ENCODE assay signal across 8 cellular contexts in the genomic region with DNA sequence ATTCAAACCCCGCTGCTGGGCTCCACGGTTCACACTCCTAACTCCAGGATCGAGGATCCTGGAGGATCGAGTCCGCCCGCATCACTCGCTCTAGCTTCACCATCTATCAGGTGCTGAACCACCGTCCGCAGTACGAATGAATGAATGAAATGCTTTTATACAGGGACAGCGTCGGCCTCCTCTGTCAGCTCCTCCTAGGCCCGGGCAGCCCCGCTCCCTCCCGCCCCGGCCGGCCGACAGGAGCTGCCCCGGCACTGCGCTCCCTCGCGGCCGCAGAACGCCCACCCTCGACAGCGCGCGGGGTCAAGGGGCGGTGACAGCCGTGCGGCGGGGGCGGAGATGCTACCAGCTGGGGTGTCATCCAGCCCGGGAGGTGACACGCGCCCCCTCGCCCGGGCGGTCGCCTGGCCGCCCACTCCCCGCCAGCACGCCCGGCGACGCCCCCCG. TPM values are rescaled to one million over a fixed set of nuclear protein-coding genes. Genes with fewer than 3 reads are reported as not detected.
DNase-seq lines count a peak whose midpoint lies in the region; ATAC-seq, FAIRE-seq and TF ChIP-seq lines count a peak whose summit lies in the region.

No MANE protein-coding gene starts in this region.

- peaks cover 16% of the 10 kb centered on the region for H3K79me2 ChIP-seq in HepG2 (ENCODE audit: insufficient read depth, low read length)

- peak overlapping the region; percentile 92 for H3K4me2 ChIP-seq in HepG2 (ENCODE audit: low read depth, low read length)

- in situ Hi-C loops in HepG2 (cut with HindIII; ENCODE audit: extremely low pct_ligation_motif_present, low pct_unique_long_range_greater_than_20kb) = no loop called here

- H3K36me3 Mint-ChIP-seq in activated B cell treated with CpG ODN at 0.5 μM for 24 hours (ENCODE audit: low read depth) = peaks cover 31% of the 10 kb centered on the region
- H3K36me3 Mint-ChIP-seq in chondrocyte (ENCODE audit: low read depth) = peaks cover 8% of the 10 kb centered on the region

- TF ChIP-seq POLR2A in HepG2 (IDR thresholded peaks at IDR 0.05; ENCODE audit: insufficient read depth in 1 of 2, low read depth in 2 of 2, low read length in 2 of 2) = no peak

- peak; percentile 84 for DNase-seq in GM10266 (ENCODE audit: extremely low spot score)
- DNase-seq in H4 (ENCODE audit: low spot score) = peak; percentile 20
- peak; percentile 8 for DNase-seq in LoVo (ENCODE audit: low spot score)
- no peak for DNase-seq in activated B cell treated with CpG ODN at 0.5 μM for 24 hours
- DNase-seq in chondrocyte (ENCODE audit: low spot score) = no peak
- DNase-seq in HepG2 (ENCODE audit: low spot score) = peak; percentile 53
- DNase-seq in stimulated activated CD4-positive, alpha-beta T cell treated with anti-CD3 and anti-CD28 coated beads, Interleukin-4, amount 100 ng/mL, for 48 hours (ENCODE audit: low read depth in 2 of 2) = peak; percentile 63 to 74
- DNase-seq in NCI-H2107 (lab: John Stamatoyannopoulos, UW) = no peak

- H3K27ac ChIP-seq in HepG2 (ENCODE audit: extremely low read length, insufficient read depth, low read length) = peak overlapping the region; percentile 71

- H3K27me3 Mint-ChIP-seq in activated B cell treated with CpG ODN at 0.5 μM for 24 hours (no peaks in the 10 kb centered on the region), chondrocyte (ENCODE audit: low read depth) (no peaks in the 10 kb centered on the region)

- CTCF ChIA-PET in activated B cell treated with CpG ODN at 0.5 μM for 24 hours (lab: Charles Lee) (interaction anchor here (1.5 to 3.2 kb wide), 5 partner anchors 12 to 184 kb away, joined by 3 to 22 read pairs (median 10); no protein-coding TSS in a partner anchor), HepG2 (lab: Yijun Ruan, JAX; ENCODE audit: low intra/inter-chr PET ratio, low total read pairs) (no interaction called here)

- no peak for TF ChIP-seq EP300 in HepG2 (IDR thresholded peaks at IDR 0.05; ENCODE audit: low read depth in 2 of 2, low read length in 2 of 2)
- no peak for TF ChIP-seq EP300 in HepG2 (CRISPR knock-in tag; IDR thresholded peaks at IDR 0.05; ENCODE audit: borderline replicate concordance)

- H3K4me3 Mint-ChIP-seq in activated B cell treated with CpG ODN at 0.5 μM for 24 hours (peak overlapping the region; percentile 93), chondrocyte (ENCODE audit: unreplicated experiment) (peak overlapping the region; percentile 75)

- H3K27ac Mint-ChIP-seq in activated B cell treated with CpG ODN at 0.5 μM for 24 hours = peak overlapping the region; percentile 96
- H3K27ac Mint-ChIP-seq in chondrocyte (ENCODE audit: unreplicated experiment) = peak overlapping the region; percentile 66

- H2AFZ ChIP-seq in HepG2 (ENCODE audit: low read length) = no peak overlapping the region

- peak overlapping the region; percentile 72 for H3K9ac ChIP-seq in HepG2 (ENCODE audit: insufficient read depth, low read depth, low read length)

- H4K20me1 ChIP-seq in HepG2 (ENCODE audit: insufficient read depth, low read length) = no peaks in the 10 kb centered on the region

- H3K9me3 Mint-ChIP-seq in activated B cell treated with CpG ODN at 0.5 μM for 24 hours (no peaks in the 10 kb centered on the region), chondrocyte (ENCODE audit: low read depth) (no peaks in the 10 kb centered on the region)

- 0% methylated on average over 10 of the region's 47 CpGs for WGBS in HepG2 (ENCODE audit: low lambda C conversion rate)

- no peak for TF ChIP-seq RAD21 in HepG2 (CRISPR knock-in tag; IDR thresholded peaks at IDR 0.05)

- H3K4me1 ChIP-seq in HepG2 (ENCODE audit: insufficient read depth, low read length) = peaks cover 38% of the 10 kb centered on the region

- FAIRE-seq in HepG2 (lab: Jason Lieb, UNC) = no peak

- H3K36me3 ChIP-seq in HepG2 (replicated peaks in 1 of 2; ENCODE audit: control insufficient read depth in 1 of 2, insufficient read depth in 2 of 2, low read length in 2 of 2) = peaks cover 2 to 12% of the 10 kb centered on the region in 2 experiments; a peak in 4 of 5 replicates

- H3K4me1 Mint-ChIP-seq in activated B cell treated with CpG ODN at 0.5 μM for 24 hours = peaks cover 44% of the 10 kb centered on the region
- peaks cover 25% of the 10 kb centered on the region for H3K4me1 Mint-ChIP-seq in chondrocyte (ENCODE audit: low read depth)

- intact Hi-C loops in activated B cell treated with CpG ODN at 0.5 μM for 24 hours (cut with micrococcal nuclease) (loop anchor here (1.0 to 5.0 kb wide), 2 partner anchors 9 to 38 kb away; no protein-coding TSS in a partner anchor), HepG2 (cut with micrococcal nuclease; ENCODE audit: unreplicated experiment) (no loop called here)

- no peaks in the 10 kb centered on the region for H3K9me3 ChIP-seq in HepG2 (ENCODE audit: low read length)

- peak overlapping the region; percentile 87 to 97 (median 94) for H3K4me3 ChIP-seq in HepG2 (replicated peaks in 1 of 3; ENCODE audit: insufficient read depth in 1 of 3, low read depth in 2 of 3, low read length in 3 of 3)

- ATAC-seq in activated B cell treated with CpG ODN at 0.5 μM for 24 hours (ENCODE audit: low read depth) (peak; percentile 65), HepG2 (peak; percentile 96)

- POLR2A ChIA-PET in activated B cell treated with CpG ODN at 0.5 μM for 24 hours (lab: Charles Lee) (interaction anchor here (0.5 to 4.7 kb wide), 24 partner anchors 11 to 450 kb away, joined by 3 to 282 read pairs (median 4); partner anchors contain the start of genes SPEN, SRARP and SZRD1), HepG2 (lab: Yijun Ruan, JAX) (interaction anchor here (1.0 to 2.1 kb wide), 9 partner anchors 9 to 293 kb away, joined by 3 to 10 read pairs (median 3); partner anchors contain the start of genes SPEN and SRARP)

- H3K27me3 ChIP-seq in HepG2 (ENCODE audit: control insufficient read depth in 1 of 2, insufficient read depth in 2 of 2, low read length in 2 of 2) = no peaks in the 10 kb centered on the region

- TF ChIP-seq CTCF in GM10266 (IDR thresholded peaks at IDR 0.05; ENCODE audit: control insufficient read depth, insufficient read depth, low read depth, missing control alignments) (peak; percentile 35), activated B cell treated with CpG ODN at 0.5 μM for 24 hours (IDR thresholded peaks at IDR 0.05) (no peak), chondrocyte (IDR thresholded peaks at IDR 0.05) (peak; percentile 62), HepG2 (CRISPR knock-in tag; IDR thresholded peaks at IDR 0.05) (peak; percentile 72)

- no TSS peak for BruUV-seq in HepG2 (replicated peaks; lab: Mats Ljungman, UMichigan)

RNA-seq across cellular contexts. Expression of gene ZBTB17, which starts 0.5 kb away (rescaled TPM):
- 17.5 and 30.5 TPM in 2 replicates for total RNA-seq in H4 (2014; rRNA removed; shearing (Covaris generic))
- total RNA-seq in activated B cell treated with CpG ODN at 0.5 μM for 24 hours = 109 and 121 TPM in 2 replicates
- 23.9 to 30.8 TPM (median 27.2 TPM) in 3 replicates for total RNA-seq in chondrocyte
- 10.1 and 16.7 TPM in 2 replicates for total RNA-seq in HepG2 (2016; rRNA removed; fragmentation: Illumina TruSeq; extraction: Trizol)
- total RNA-seq in HepG2 (2016; cell fraction: cytosol; rRNA removed; fragmentation: Illumina TruSeq; extraction: Trizol; ENCODE audit: low read depth) = 7.6 and 9.2 TPM in 2 replicates
- 11.2 and 19.1 TPM in 2 replicates for total RNA-seq in HepG2 (2016; cell fraction: insoluble cytoplasmic fraction; rRNA removed; fragmentation: Illumina TruSeq; extraction: Trizol)
- total RNA-seq in HepG2 (2016; cell fraction: membrane; rRNA removed; fragmentation: Illumina TruSeq; extraction: Trizol) = 9.9 and 11.1 TPM in 2 replicates
- total RNA-seq in HepG2 (2016; cell fraction: nucleus; rRNA removed; fragmentation: Illumina TruSeq; extraction: Trizol) = 17.0 and 18.5 TPM in 2 replicates
- polyA plus RNA-seq in HepG2 (2011; rRNA removed) = 17.0 and 21.0 TPM in 2 replicates
- 10.1 and 18.8 TPM in 2 replicates for polyA plus RNA-seq in HepG2 (2011; cell fraction: cytosol; rRNA removed)
- polyA plus RNA-seq in HepG2 (2011; cell fraction: nucleus; rRNA removed) = 96.3 and 129 TPM in 2 replicates
- polyA plus RNA-seq in HepG2 (2012) = 7.7 and 12.7 TPM in 2 replicates
- 3.5 and 3.6 TPM in 2 replicates for polyA plus RNA-seq in HepG2 (2016; cell fraction: cytosol; fragmentation: Illumina TruSeq; extraction: Trizol; ENCODE audit: low read depth)
- polyA plus RNA-seq in HepG2 (2016; cell fraction: insoluble cytoplasmic fraction; fragmentation: Illumina TruSeq; extraction: Trizol; ENCODE audit: low read depth) = 11.1 and 12.0 TPM in 2 replicates
- polyA plus RNA-seq in HepG2 (2016; cell fraction: membrane; fragmentation: Illumina TruSeq; extraction: Trizol; ENCODE audit: low read depth) = 6.7 and 7.4 TPM in 2 replicates
- 36.9 and 37.2 TPM in 2 replicates for polyA plus RNA-seq in HepG2 (2016; cell fraction: nucleus; fragmentation: Illumina TruSeq; extraction: Trizol; ENCODE audit: insufficient read depth, low read depth)
- polyA minus RNA-seq in HepG2 (2011; rRNA and poly(A)+ RNA removed; ENCODE audit: low replicate concordance) = 46.0 and 46.5 TPM in 2 replicates
- 6.1 and 9.8 TPM in 2 replicates for polyA minus RNA-seq in HepG2 (2011; cell fraction: cytosol; rRNA and poly(A)+ RNA removed)
- polyA minus RNA-seq in HepG2 (2011; cell fraction: nucleus; rRNA and poly(A)+ RNA removed) = 14.4 and 22.9 TPM in 2 replicates

RNA-seq across cellular contexts. Expression of gene SRARP, which starts 28.7 kb away (rescaled TPM):
- not detected in 2 replicates for total RNA-seq in H4 (2014; rRNA removed; shearing (Covaris generic))
- total RNA-seq in activated B cell treated with CpG ODN at 0.5 μM for 24 hours = 0.07 TPM in 1 of 2 replicates, not detected in the other
- not detected in 3 replicates for total RNA-seq in chondrocyte
- 3.5 and 4.0 TPM in 2 replicates for total RNA-seq in HepG2 (2016; rRNA removed; fragmentation: Illumina TruSeq; extraction: Trizol)
- 1.8 and 2.0 TPM in 2 replicates for total RNA-seq in HepG2 (2016; cell fraction: cytosol; rRNA removed; fragmentation: Illumina TruSeq; extraction: Trizol; ENCODE audit: low read depth)
- total RNA-seq in HepG2 (2016; cell fraction: insoluble cytoplasmic fraction; rRNA removed; fragmentation: Illumina TruSeq; extraction: Trizol) = 3.9 and 4.6 TPM in 2 replicates
- 2.3 and 2.5 TPM in 2 replicates for total RNA-seq in HepG2 (2016; cell fraction: membrane; rRNA removed; fragmentation: Illumina TruSeq; extraction: Trizol)
- 2.1 and 2.3 TPM in 2 replicates for total RNA-seq in HepG2 (2016; cell fraction: nucleus; rRNA removed; fragmentation: Illumina TruSeq; extraction: Trizol)
- polyA plus RNA-seq in HepG2 (2011; rRNA removed) = 10.5 and 12.8 TPM in 2 replicates
- polyA plus RNA-seq in HepG2 (2011; cell fraction: cytosol; rRNA removed) = 6.1 and 9.4 TPM in 2 replicates
- polyA plus RNA-seq in HepG2 (2011; cell fraction: nucleus; rRNA removed) = 6.1 and 6.7 TPM in 2 replicates
- polyA plus RNA-seq in HepG2 (2012) = 5.5 and 6.6 TPM in 2 replicates
- 1.3 and 1.6 TPM in 2 replicates for polyA plus RNA-seq in HepG2 (2016; cell fraction: cytosol; fragmentation: Illumina TruSeq; extraction: Trizol; ENCODE audit: low read depth)
- polyA plus RNA-seq in HepG2 (2016; cell fraction: insoluble cytoplasmic fraction; fragmentation: Illumina TruSeq; extraction: Trizol; ENCODE audit: low read depth) = 4.9 and 5.4 TPM in 2 replicates
- 1.8 TPM in 2 replicates for polyA plus RNA-seq in HepG2 (2016; cell fraction: membrane; fragmentation: Illumina TruSeq; extraction: Trizol; ENCODE audit: low read depth)
- polyA plus RNA-seq in HepG2 (2016; cell fraction: nucleus; fragmentation: Illumina TruSeq; extraction: Trizol; ENCODE audit: insufficient read depth, low read depth) = 2.9 and 3.2 TPM in 2 replicates
- polyA minus RNA-seq in HepG2 (2011; rRNA and poly(A)+ RNA removed; ENCODE audit: low replicate concordance) = 14.4 TPM in 1 of 2 replicates, not detected in the other
- polyA minus RNA-seq in HepG2 (2011; cell fraction: cytosol; rRNA and poly(A)+ RNA removed) = 4.5 and 6.6 TPM in 2 replicates
- polyA minus RNA-seq in HepG2 (2011; cell fraction: nucleus; rRNA and poly(A)+ RNA removed) = 11.3 and 12.3 TPM in 2 replicates

RNA-seq across cellular contexts. Expression of gene HSPB7, which starts 42.5 kb away (rescaled TPM):
- not detected in 2 replicates for total RNA-seq in H4 (2014; rRNA removed; shearing (Covaris generic))
- total RNA-seq in activated B cell treated with CpG ODN at 0.5 μM for 24 hours = not detected in 2 replicates
- 61.2 to 160 TPM (median 160 TPM) in 3 replicates for total RNA-seq in chondrocyte
- not detected in 2 replicates for total RNA-seq in HepG2 (2016; rRNA removed; fragmentation: Illumina TruSeq; extraction: Trizol)
- not detected in 2 replicates for total RNA-seq in HepG2 (2016; cell fraction: cytosol; rRNA removed; fragmentation: Illumina TruSeq; extraction: Trizol; ENCODE audit: low read depth)
- total RNA-seq in HepG2 (2016; cell fraction: insoluble cytoplasmic fraction; rRNA removed; fragmentation: Illumina TruSeq; extraction: Trizol) = not detected in 2 replicates
- total RNA-seq in HepG2 (2016; cell fraction: membrane; rRNA removed; fragmentation: Illumina TruSeq; extraction: Trizol) = not detected in 2 replicates
- total RNA-seq in HepG2 (2016; cell fraction: nucleus; rRNA removed; fragmentation: Illumina TruSeq; extraction: Trizol) = not detected in 2 replicates
- polyA plus RNA-seq in HepG2 (2011; rRNA removed) = 0.10 and 0.20 TPM in 2 replicates
- polyA plus RNA-seq in HepG2 (2011; cell fraction: cytosol; rRNA removed) = 0.05 and 0.16 TPM in 2 replicates
- polyA plus RNA-seq in HepG2 (2011; cell fraction: nucleus; rRNA removed) = 0.31 and 0.32 TPM in 2 replicates
- polyA plus RNA-seq in HepG2 (2012) = 0.20 TPM in 2 replicates
- not detected in 2 replicates for polyA plus RNA-seq in HepG2 (2016; cell fraction: cytosol; fragmentation: Illumina TruSeq; extraction: Trizol; ENCODE audit: low read depth)
- polyA plus RNA-seq in HepG2 (2016; cell fraction: insoluble cytoplasmic fraction; fragmentation: Illumina TruSeq; extraction: Trizol; ENCODE audit: low read depth) = not detected in 2 replicates
- polyA plus RNA-seq in HepG2 (2016; cell fraction: membrane; fragmentation: Illumina TruSeq; extraction: Trizol; ENCODE audit: low read depth) = not detected in 2 replicates
- polyA plus RNA-seq in HepG2 (2016; cell fraction: nucleus; fragmentation: Illumina TruSeq; extraction: Trizol; ENCODE audit: insufficient read depth, low read depth) = not detected in 2 replicates
- polyA minus RNA-seq in HepG2 (2011; rRNA and poly(A)+ RNA removed; ENCODE audit: low replicate concordance) = 0.47 TPM in 1 of 2 replicates, not detected in the other
- not detected in 2 replicates for polyA minus RNA-seq in HepG2 (2011; cell fraction: cytosol; rRNA and poly(A)+ RNA removed)
- 0.50 TPM in 1 of 2 replicates, not detected in the other for polyA minus RNA-seq in HepG2 (2011; cell fraction: nucleus; rRNA and poly(A)+ RNA removed)

RNA-seq across cellular contexts. Expression of gene CLCNKA, which starts 46.5 kb away (rescaled TPM):
- total RNA-seq in H4 (2014; rRNA removed; shearing (Covaris generic)) = not detected in 2 replicates
- total RNA-seq in activated B cell treated with CpG ODN at 0.5 μM for 24 hours (0.24 TPM in 1 of 2 replicates, not detected in the other), chondrocyte (0.12 to 0.31 TPM (median 0.21 TPM) in 3 replicates), HepG2 (2016; rRNA removed; fragmentation: Illumina TruSeq; extraction: Trizol) (not detected in 2 replicates)
- not detected in 2 replicates for total RNA-seq in HepG2 (2016; cell fraction: cytosol; rRNA removed; fragmentation: Illumina TruSeq; extraction: Trizol; ENCODE audit: low read depth)
- total RNA-seq in HepG2 (2016; cell fraction: insoluble cytoplasmic fraction; rRNA removed; fragmentation: Illumina TruSeq; extraction: Trizol) = not detected in 2 replicates
- total RNA-seq in HepG2 (2016; cell fraction: membrane; rRNA removed; fragmentation: Illumina TruSeq; extraction: Trizol) = not detected in 2 replicates
- not detected in 2 replicates for total RNA-seq in HepG2 (2016; cell fraction: nucleus; rRNA removed; fragmentation: Illumina TruSeq; extraction: Trizol)
- polyA plus RNA-seq in HepG2 (2011; rRNA removed) = 0.03 and 0.07 TPM in 2 replicates
- polyA plus RNA-seq in HepG2 (2011; cell fraction: cytosol; rRNA removed) = not detected in 2 replicates
- polyA plus RNA-seq in HepG2 (2011; cell fraction: nucleus; rRNA removed) = 0.47 and 1.8 TPM in 2 replicates
- polyA plus RNA-seq in HepG2 (2012) = 0.25 TPM in 1 of 2 replicates, not detected in the other
- not detected in 2 replicates for polyA plus RNA-seq in HepG2 (2016; cell fraction: cytosol; fragmentation: Illumina TruSeq; extraction: Trizol; ENCODE audit: low read depth)
- not detected in 2 replicates for polyA plus RNA-seq in HepG2 (2016; cell fraction: insoluble cytoplasmic fraction; fragmentation: Illumina TruSeq; extraction: Trizol; ENCODE audit: low read depth)
- polyA plus RNA-seq in HepG2 (2016; cell fraction: membrane; fragmentation: Illumina TruSeq; extraction: Trizol; ENCODE audit: low read depth) = not detected in 2 replicates
- polyA plus RNA-seq in HepG2 (2016; cell fraction: nucleus; fragmentation: Illumina TruSeq; extraction: Trizol; ENCODE audit: insufficient read depth, low read depth) = not detected in 2 replicates
- polyA minus RNA-seq in HepG2 (2011; rRNA and poly(A)+ RNA removed; ENCODE audit: low replicate concordance) = 0.88 TPM in 1 of 2 replicates, not detected in the other
- polyA minus RNA-seq in HepG2 (2011; cell fraction: cytosol; rRNA and poly(A)+ RNA removed) = not detected in 2 replicates
- polyA minus RNA-seq in HepG2 (2011; cell fraction: nucleus; rRNA and poly(A)+ RNA removed) = 0.75 and 2.3 TPM in 2 replicates

Comparison
In these comparisons a context has a peak if more than half of its experiments do, and no peak if none do; other contexts are left out.
1. DNase-seq: peak in GM10266 (single experiment), H4 (single experiment), LoVo (single experiment), HepG2 (single experiment) and stimulated activated CD4-positive, alpha-beta T cell treated with anti-CD3 and anti-CD28 coated beads, Interleukin-4, amount 100 ng/mL, for 48 hours (2 of 2); none in activated B cell treated with CpG ODN at 0.5 μM for 24 hours (single experiment), chondrocyte (single experiment) and NCI-H2107 (single experiment).
2. RNA of gene HSPB7, which starts 42.5 kb away (total RNA-seq): 61.2 to 160 TPM in chondrocyte; not detected in H4, not detected in activated B cell treated with CpG ODN at 0.5 μM for 24 hours and not detected in HepG2; every median in the first group is over 10 times any median in the second.